ENCODE assay signal across 10 cellular contexts in the genomic region with DNA sequence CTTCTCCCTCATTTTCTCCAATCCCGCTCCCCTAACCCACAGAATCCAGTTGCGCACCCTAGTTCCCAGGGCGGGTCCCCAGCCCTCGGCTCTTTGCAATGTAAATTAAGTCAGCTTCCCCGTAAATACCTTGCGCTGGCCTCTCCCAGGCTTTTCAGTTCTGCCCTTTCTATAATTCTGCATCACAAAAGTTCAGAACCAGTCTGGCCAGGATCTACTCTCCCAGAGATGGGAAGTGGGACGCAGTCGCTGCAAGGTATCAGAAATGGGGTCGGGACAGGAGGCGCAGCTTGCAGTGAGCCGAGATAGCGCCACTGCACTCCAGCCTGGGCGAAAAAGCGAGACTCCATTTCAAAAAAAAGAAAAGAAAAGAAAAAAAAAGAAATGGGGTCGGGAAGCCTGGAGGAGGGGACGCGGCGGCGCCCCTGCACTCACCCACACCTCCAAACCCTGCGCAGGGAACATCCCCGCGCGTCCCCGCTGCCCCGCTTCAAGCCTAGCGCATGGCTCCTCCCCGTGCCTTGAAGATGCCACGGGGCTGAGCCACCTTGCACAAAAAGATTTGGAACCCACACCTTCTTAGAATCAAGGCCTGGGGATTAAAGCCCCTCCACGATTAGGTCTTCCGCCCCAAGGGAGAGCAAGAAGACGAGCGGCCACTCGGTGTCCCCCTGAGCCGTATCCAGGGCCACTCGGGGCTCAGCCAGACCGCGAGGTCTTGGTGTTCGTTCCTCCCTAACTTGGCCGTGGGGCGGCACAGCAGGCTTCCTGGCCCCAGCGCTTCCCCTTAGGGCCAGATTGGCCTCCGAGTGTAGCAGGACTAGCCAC. TPM values are rescaled to one million over a fixed set of nuclear protein-coding genes. Genes with fewer than 3 reads are reported as not detected.
DNase-seq lines count a peak whose midpoint lies in the region; ATAC-seq and TF ChIP-seq lines count a peak whose summit lies in the region.
"Had no signal": no experiment of that assay in that cellular context is flagged by ENCODE, and none has a peak within 500 bp of the region (broad histone marks: within the 10 kb centered on the region; RNA-seq: fewer than 3 reads in every experiment).

No MANE protein-coding gene starts in this region.

- peaks cover 12% of the 10 kb centered on the region for H3K4me1 Mint-ChIP-seq in activated B cell treated with CpG ODN at 0.5 μM for 24 hours
- no peaks in the 10 kb centered on the region for H3K4me1 Mint-ChIP-seq in glutamatergic neuron (ENCODE audit: low read depth, unreplicated experiment)

- ATAC-seq in activated B cell treated with CpG ODN at 0.5 μM for 24 hours (ENCODE audit: low read depth) (peak; percentile 65), HG02970 (IDR thresholded peaks at IDR 0.05; ENCODE audit: low FRiP score, unreplicated experiment) (no peak), HG03097 (IDR thresholded peaks at IDR 0.05; ENCODE audit: low FRiP score, unreplicated experiment) (no peak), GM19463 (IDR thresholded peaks at IDR 0.05; ENCODE audit: unreplicated experiment) (no peak)

- POLR2A ChIA-PET in activated B cell treated with CpG ODN at 0.5 μM for 24 hours (lab: Charles Lee), result interaction anchor here (0.6 to 1.0 kb wide), 2 partner anchors 9 to 345 kb away, joined by 3 to 4 read pairs; no protein-coding TSS in a partner anchor

- no peaks in the 10 kb centered on the region for H3K36me3 ChIP-seq in H7 (replicated peaks; ENCODE audit: control insufficient read depth, insufficient read depth, low read length)
- H3K36me3 ChIP-seq: SJCRH30 had no signal

- H3K4me3 ChIP-seq in H7 (ENCODE audit: insufficient read depth, low read depth, low read length), result peak overlapping the region; percentile 42
- H3K4me3 ChIP-seq: SJCRH30 had no signal

- H3K4me3 Mint-ChIP-seq in activated B cell treated with CpG ODN at 0.5 μM for 24 hours (peak overlapping the region; percentile 55), glutamatergic neuron (ENCODE audit: unreplicated experiment) (peak overlapping the region; percentile 77)

- CTCF ChIA-PET in activated B cell treated with CpG ODN at 0.5 μM for 24 hours (lab: Charles Lee), result no interaction called here

- H3K27me3 Mint-ChIP-seq in activated B cell treated with CpG ODN at 0.5 μM for 24 hours, result peaks cover 19% of the 10 kb centered on the region
- peaks cover 9% of the 10 kb centered on the region for H3K27me3 Mint-ChIP-seq in glutamatergic neuron (ENCODE audit: unreplicated experiment)

- no peak overlapping the region for H3K27ac Mint-ChIP-seq in activated B cell treated with CpG ODN at 0.5 μM for 24 hours
- no peak overlapping the region for H3K27ac Mint-ChIP-seq in glutamatergic neuron (ENCODE audit: unreplicated experiment)

- peak; percentile 72 for DNase-seq in H7
- DNase-seq in activated B cell treated with CpG ODN at 0.5 μM for 24 hours, result peak; percentile 21
- no peak for DNase-seq in glutamatergic neuron
- DNase-seq in posterior vena cava (ENCODE audit: low spot score), result peak; percentile 81
- no peak for DNase-seq in NCI-H187 treated with DMSO at 0.1 percent for 48 hours (lab: John Stamatoyannopoulos, UW)
- DNase-seq: HCEC 1CT, SJCRH30 had no signal

- H3K9me3 Mint-ChIP-seq in activated B cell treated with CpG ODN at 0.5 μM for 24 hours, result no peaks in the 10 kb centered on the region
- H3K9me3 Mint-ChIP-seq in glutamatergic neuron (ENCODE audit: unreplicated experiment), result no peaks in the 10 kb centered on the region

- H3K36me3 Mint-ChIP-seq in activated B cell treated with CpG ODN at 0.5 μM for 24 hours (ENCODE audit: low read depth) (no peaks in the 10 kb centered on the region), glutamatergic neuron (ENCODE audit: unreplicated experiment) (no peaks in the 10 kb centered on the region)

- intact Hi-C loops in activated B cell treated with CpG ODN at 0.5 μM for 24 hours (cut with micrococcal nuclease), result no loop called here
- intact Hi-C loops in posterior vena cava (cut with DNase I), result no loop called here

- TF ChIP-seq CTCF in activated B cell treated with CpG ODN at 0.5 μM for 24 hours (IDR thresholded peaks at IDR 0.05) (no peak), glutamatergic neuron (IDR thresholded peaks at IDR 0.05; ENCODE audit: partially characterized antibody, unreplicated experiment) (no peak)

- no peaks in the 10 kb centered on the region for H3K27me3 ChIP-seq in H7 (ENCODE audit: control insufficient read depth, insufficient read depth, low read length)
- H3K27me3 ChIP-seq: SJCRH30 had no signal

RNA-seq across cellular contexts. Expression of a gene that starts 27.2 kb away (rescaled TPM):
- total RNA-seq in H7 (2014; rRNA removed; shearing (Covaris generic)), result 2.7 and 5.2 TPM in 2 replicates
- total RNA-seq in activated B cell treated with CpG ODN at 0.5 μM for 24 hours, result not detected in 2 replicates
- not detected for total RNA-seq in glutamatergic neuron (ENCODE audit: unreplicated experiment)
- not detected for total RNA-seq in posterior vena cava
- total RNA-seq: SJCRH30 had no signal

RNA-seq across cellular contexts. Expression of a gene that starts 39.2 kb away (rescaled TPM):
- 211 and 255 TPM in 2 replicates for total RNA-seq in H7 (2014; rRNA removed; shearing (Covaris generic))
- total RNA-seq in activated B cell treated with CpG ODN at 0.5 μM for 24 hours (11.1 and 11.6 TPM in 2 replicates), glutamatergic neuron (ENCODE audit: unreplicated experiment) (7.7 TPM), posterior vena cava (10 to 100 TPM; 16.0 to 17.3 TPM)
- total RNA-seq: SJCRH30 had no signal

RNA-seq across cellular contexts. Expression of a gene that starts 57.0 kb away (rescaled TPM):
- total RNA-seq in H7 (2014; rRNA removed; shearing (Covaris generic)), result 91.3 and 114 TPM in 2 replicates
- 69.8 and 70.2 TPM in 2 replicates for total RNA-seq in activated B cell treated with CpG ODN at 0.5 μM for 24 hours
- 24.2 TPM for total RNA-seq in glutamatergic neuron (ENCODE audit: unreplicated experiment)
- 10 to 100 TPM in 1 of 2 donors, 1 to 10 TPM in 1; 4.5 to 12.5 TPM for total RNA-seq in posterior vena cava
- total RNA-seq: SJCRH30 had no signal

Comparison
In these comparisons a context has a peak if more than half of its experiments do, and no peak if none do; other contexts are left out.
1. DNase-seq: peak in H7 (single experiment), activated B cell treated with CpG ODN at 0.5 μM for 24 hours (single experiment) and posterior vena cava (single experiment); none in glutamatergic neuron (single experiment) and NCI-H187 treated with DMSO at 0.1 percent for 48 hours (single experiment).
2. RNA of a gene that starts 39.2 kb away (total RNA-seq): 211 to 255 TPM in H7; 16.0 to 17.3 TPM in posterior vena cava, 11.1 to 11.6 TPM in activated B cell treated with CpG ODN at 0.5 μM for 24 hours and 7.7 TPM in glutamatergic neuron (single experiment); every median in the first group is over 10 times any median in the second.